ENCODE assay signal across 2 cellular contexts in the genomic region with DNA sequence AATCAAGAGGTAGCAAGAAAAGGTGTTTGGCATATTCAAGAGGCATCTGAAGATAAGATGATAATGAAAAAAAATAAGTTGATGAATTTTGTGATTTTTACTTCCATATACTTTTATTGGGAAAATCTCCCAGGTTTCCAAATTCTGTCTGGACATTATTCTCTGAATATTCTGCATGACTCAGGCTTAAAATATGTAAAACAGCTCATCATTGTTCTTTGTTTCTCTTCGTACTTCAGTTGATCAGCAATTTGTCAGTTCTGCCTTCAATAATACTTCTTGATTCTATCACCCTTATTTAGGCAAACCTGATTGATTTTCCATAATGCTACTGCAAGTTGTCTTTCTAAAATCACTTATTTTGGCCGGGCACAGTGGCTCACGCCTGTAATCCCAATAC.
TF ChIP-seq lines count a peak whose summit lies in the region.

No MANE protein-coding gene starts in this region.

TF ChIP-seq in IMR-90, 13 proteins besides CTCF, POLR2A, EP300 and RAD21:
- TF ChIP-seq, protein P1, sequence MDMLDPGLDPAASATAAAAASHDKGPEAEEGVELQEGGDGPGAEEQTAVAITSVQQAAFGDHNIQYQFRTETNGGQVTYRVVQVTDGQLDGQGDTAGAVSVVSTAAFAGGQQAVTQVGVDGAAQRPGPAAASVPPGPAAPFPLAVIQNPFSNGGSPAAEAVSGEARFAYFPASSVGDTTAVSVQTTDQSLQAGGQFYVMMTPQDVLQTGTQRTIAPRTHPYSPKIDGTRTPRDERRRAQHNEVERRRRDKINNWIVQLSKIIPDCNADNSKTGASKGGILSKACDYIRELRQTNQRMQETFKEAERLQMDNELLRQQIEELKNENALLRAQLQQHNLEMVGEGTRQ (IDR thresholded peaks at IDR 0.05; ENCODE audit: low read depth, low read length) = no peak
- no peak for TF ChIP-seq NFE2L2 (IDR thresholded peaks at IDR 0.05; ENCODE audit: low read depth, low read length)
- no peak for TF ChIP-seq CHD1 (IDR thresholded peaks at IDR 0.05; ENCODE audit: low read depth, low read length)
- TF ChIP-seq BHLHE40 (IDR thresholded peaks at IDR 0.05; ENCODE audit: low read depth, low read length) = no peak
- TF ChIP-seq MAZ (IDR thresholded peaks at IDR 0.05; ENCODE audit: borderline replicate concordance, low read depth, low read length) = no peak
- TF ChIP-seq RCOR1 (IDR thresholded peaks at IDR 0.05; ENCODE audit: insufficient replicate concordance, low read length) = no peak
- no peak for TF ChIP-seq CEBPB (IDR thresholded peaks at IDR 0.05; ENCODE audit: low read depth, low read length)
- TF ChIP-seq FOS (IDR thresholded peaks at IDR 0.05; ENCODE audit: low read depth, low read length) = no peak
- TF ChIP-seq RFX5 (IDR thresholded peaks at IDR 0.05; ENCODE audit: low read depth, low read length) = no peak
- TF ChIP-seq MXI1 (IDR thresholded peaks at IDR 0.05; ENCODE audit: borderline replicate concordance, low read depth, low read length) = no peak
- no peak for TF ChIP-seq MAFK (IDR thresholded peaks at IDR 0.05; ENCODE audit: low read depth, low read length)
- TF ChIP-seq SMC3 (IDR thresholded peaks at IDR 0.05; ENCODE audit: low read depth, low read length) = no peak
- TF ChIP-seq, protein P2, sequence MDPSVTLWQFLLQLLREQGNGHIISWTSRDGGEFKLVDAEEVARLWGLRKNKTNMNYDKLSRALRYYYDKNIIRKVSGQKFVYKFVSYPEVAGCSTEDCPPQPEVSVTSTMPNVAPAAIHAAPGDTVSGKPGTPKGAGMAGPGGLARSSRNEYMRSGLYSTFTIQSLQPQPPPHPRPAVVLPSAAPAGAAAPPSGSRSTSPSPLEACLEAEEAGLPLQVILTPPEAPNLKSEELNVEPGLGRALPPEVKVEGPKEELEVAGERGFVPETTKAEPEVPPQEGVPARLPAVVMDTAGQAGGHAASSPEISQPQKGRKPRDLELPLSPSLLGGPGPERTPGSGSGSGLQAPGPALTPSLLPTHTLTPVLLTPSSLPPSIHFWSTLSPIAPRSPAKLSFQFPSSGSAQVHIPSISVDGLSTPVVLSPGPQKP (IDR thresholded peaks at IDR 0.05; ENCODE audit: borderline replicate concordance, low read depth, low read length) = no peak

TF ChIP-seq in WTC11, 78 proteins besides CTCF, POLR2A, EP300 and RAD21:
- no peak for TF ChIP-seq TEAD1 (CRISPR knock-in tag; IDR thresholded peaks at IDR 0.05)
- no peak for TF ChIP-seq SMAD3 (CRISPR knock-in tag; IDR thresholded peaks at IDR 0.05; ENCODE audit: borderline replicate concordance)
- TF ChIP-seq NR1H2 (CRISPR knock-in tag; IDR thresholded peaks at IDR 0.05) = no peak
- TF ChIP-seq, protein P3, sequence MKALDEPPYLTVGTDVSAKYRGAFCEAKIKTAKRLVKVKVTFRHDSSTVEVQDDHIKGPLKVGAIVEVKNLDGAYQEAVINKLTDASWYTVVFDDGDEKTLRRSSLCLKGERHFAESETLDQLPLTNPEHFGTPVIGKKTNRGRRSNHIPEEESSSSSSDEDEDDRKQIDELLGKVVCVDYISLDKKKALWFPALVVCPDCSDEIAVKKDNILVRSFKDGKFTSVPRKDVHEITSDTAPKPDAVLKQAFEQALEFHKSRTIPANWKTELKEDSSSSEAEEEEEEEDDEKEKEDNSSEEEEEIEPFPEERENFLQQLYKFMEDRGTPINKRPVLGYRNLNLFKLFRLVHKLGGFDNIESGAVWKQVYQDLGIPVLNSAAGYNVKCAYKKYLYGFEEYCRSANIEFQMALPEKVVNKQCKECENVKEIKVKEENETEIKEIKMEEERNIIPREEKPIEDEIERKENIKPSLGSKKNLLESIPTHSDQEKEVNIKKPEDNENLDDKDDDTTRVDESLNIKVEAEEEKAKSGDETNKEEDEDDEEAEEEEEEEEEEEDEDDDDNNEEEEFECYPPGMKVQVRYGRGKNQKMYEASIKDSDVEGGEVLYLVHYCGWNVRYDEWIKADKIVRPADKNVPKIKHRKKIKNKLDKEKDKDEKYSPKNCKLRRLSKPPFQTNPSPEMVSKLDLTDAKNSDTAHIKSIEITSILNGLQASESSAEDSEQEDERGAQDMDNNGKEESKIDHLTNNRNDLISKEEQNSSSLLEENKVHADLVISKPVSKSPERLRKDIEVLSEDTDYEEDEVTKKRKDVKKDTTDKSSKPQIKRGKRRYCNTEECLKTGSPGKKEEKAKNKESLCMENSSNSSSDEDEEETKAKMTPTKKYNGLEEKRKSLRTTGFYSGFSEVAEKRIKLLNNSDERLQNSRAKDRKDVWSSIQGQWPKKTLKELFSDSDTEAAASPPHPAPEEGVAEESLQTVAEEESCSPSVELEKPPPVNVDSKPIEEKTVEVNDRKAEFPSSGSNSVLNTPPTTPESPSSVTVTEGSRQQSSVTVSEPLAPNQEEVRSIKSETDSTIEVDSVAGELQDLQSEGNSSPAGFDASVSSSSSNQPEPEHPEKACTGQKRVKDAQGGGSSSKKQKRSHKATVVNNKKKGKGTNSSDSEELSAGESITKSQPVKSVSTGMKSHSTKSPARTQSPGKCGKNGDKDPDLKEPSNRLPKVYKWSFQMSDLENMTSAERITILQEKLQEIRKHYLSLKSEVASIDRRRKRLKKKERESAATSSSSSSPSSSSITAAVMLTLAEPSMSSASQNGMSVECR (CRISPR knock-in tag; IDR thresholded peaks at IDR 0.05; ENCODE audit: borderline replicate concordance) = no peak
- no peak for TF ChIP-seq ZNF317 (CRISPR knock-in tag; IDR thresholded peaks at IDR 0.05; ENCODE audit: borderline replicate concordance, low read depth)
- no peak for TF ChIP-seq ZNF138 (CRISPR knock-in tag; conservative IDR thresholded peaks at IDR 0.05)
- TF ChIP-seq SP1 (CRISPR knock-in tag; conservative IDR thresholded peaks at IDR 0.05) = no peak
- TF ChIP-seq, protein P4, sequence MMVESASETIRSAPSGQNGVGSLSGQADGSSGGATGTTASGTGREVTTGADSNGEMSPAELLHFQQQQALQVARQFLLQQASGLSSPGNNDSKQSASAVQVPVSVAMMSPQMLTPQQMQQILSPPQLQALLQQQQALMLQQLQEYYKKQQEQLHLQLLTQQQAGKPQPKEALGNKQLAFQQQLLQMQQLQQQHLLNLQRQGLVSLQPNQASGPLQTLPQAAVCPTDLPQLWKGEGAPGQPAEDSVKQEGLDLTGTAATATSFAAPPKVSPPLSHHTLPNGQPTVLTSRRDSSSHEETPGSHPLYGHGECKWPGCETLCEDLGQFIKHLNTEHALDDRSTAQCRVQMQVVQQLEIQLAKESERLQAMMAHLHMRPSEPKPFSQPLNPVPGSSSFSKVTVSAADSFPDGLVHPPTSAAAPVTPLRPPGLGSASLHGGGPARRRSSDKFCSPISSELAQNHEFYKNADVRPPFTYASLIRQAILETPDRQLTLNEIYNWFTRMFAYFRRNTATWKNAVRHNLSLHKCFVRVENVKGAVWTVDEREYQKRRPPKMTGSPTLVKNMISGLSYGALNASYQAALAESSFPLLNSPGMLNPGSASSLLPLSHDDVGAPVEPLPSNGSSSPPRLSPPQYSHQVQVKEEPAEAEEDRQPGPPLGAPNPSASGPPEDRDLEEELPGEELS (CRISPR knock-in tag; IDR thresholded peaks at IDR 0.05) = no peak
- TF ChIP-seq KAT7 (CRISPR knock-in tag; IDR thresholded peaks at IDR 0.05; ENCODE audit: borderline replicate concordance) = no peak
- TF ChIP-seq, protein P5, sequence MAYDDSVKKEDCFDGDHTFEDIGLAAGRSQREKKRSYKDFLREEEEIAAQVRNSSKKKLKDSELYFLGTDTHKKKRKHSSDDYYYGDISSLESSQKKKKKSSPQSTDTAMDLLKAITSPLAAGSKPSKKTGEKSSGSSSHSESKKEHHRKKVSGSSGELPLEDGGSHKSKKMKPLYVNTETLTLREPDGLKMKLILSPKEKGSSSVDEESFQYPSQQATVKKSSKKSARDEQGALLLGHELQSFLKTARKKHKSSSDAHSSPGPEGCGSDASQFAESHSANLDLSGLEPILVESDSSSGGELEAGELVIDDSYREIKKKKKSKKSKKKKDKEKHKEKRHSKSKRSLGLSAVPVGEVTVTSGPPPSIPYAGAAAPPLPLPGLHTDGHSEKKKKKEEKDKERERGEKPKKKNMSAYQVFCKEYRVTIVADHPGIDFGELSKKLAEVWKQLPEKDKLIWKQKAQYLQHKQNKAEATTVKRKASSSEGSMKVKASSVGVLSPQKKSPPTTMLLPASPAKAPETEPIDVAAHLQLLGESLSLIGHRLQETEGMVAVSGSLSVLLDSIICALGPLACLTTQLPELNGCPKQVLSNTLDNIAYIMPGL (CRISPR knock-in tag; IDR thresholded peaks at IDR 0.05) = no peak
